Comparison of ENCODE assay signal across 17 cellular contexts in genomic region chr16:68934402-68934801, GRCh38.
DNase-seq lines count a peak whose midpoint lies in the region; ATAC-seq and TF ChIP-seq lines count a peak whose summit lies in the region.
"Had no signal": no experiment of that assay in that cellular context is flagged by ENCODE, and none has a peak within 500 bp of the region (broad histone marks: within the 10 kb centered on the region; RNA-seq: fewer than 3 reads in every experiment).

No MANE protein-coding gene starts in this region.

- no peaks in the 10 kb centered on the region for H3K4me1 ChIP-seq in breast epithelium
- H3K4me1 ChIP-seq in RWPE2 (ENCODE audit: insufficient read depth, poor library complexity, severe bottlenecking), result peaks cover 44% of the 10 kb centered on the region
- H3K4me1 ChIP-seq in esophagus squamous epithelium, result peaks cover 5 to 53% (median 8%) of the 10 kb centered on the region in 3 donors

- DNase-seq in MCF 10A (ENCODE audit: unreplicated experiment) (no peak), breast epithelium (ENCODE audit: low spot score in 2 of 2) (no peak), RWPE2 (ENCODE audit: low spot score) (no peak), esophagus squamous epithelium (lab: John Stamatoyannopoulos, UW) (no peak), osteocyte (ENCODE audit: extremely low spot score, unreplicated experiment) (peak; percentile 32), AG08395 (ENCODE audit: low spot score) (no peak), NCI-H1105 (lab: John Stamatoyannopoulos, UW) (no peak)
- DNase-seq: Caco-2; Calu3; CD4-positive, alpha-beta T cell; CD8-positive, alpha-beta T cell; GF-D8 had no signal

- no peaks in the 10 kb centered on the region for H3K9me3 Mint-ChIP-seq in MCF 10A (ENCODE audit: unreplicated experiment)
- peaks cover 3% of the 10 kb centered on the region for H3K9me3 Mint-ChIP-seq in osteocyte (ENCODE audit: unreplicated experiment)
- H3K9me3 Mint-ChIP-seq: CD4-positive, alpha-beta T cell; CD8-positive, alpha-beta T cell had no signal

- ATAC-seq in RWPE2 (ENCODE audit: low read depth), result no peak
- no peak for ATAC-seq in HG03045 (IDR thresholded peaks at IDR 0.05; ENCODE audit: unreplicated experiment)
- ATAC-seq: A549; CD8-positive, alpha-beta T cell had no signal

- H3K36me3 Mint-ChIP-seq in MCF 10A (ENCODE audit: insufficient read depth, unreplicated experiment), result peaks cover 41% of the 10 kb centered on the region
- H3K36me3 Mint-ChIP-seq in osteocyte (ENCODE audit: unreplicated experiment), result peaks cover 19% of the 10 kb centered on the region

- H3K27me3 ChIP-seq in breast epithelium (no peaks in the 10 kb centered on the region), RWPE2 (ENCODE audit: insufficient read depth, poor library complexity, severe bottlenecking) (no peaks in the 10 kb centered on the region), esophagus squamous epithelium (no peaks in the 10 kb centered on the region)
- H3K27me3 ChIP-seq: BLaER1 treated with 17β-estradiol and CSF1 and Interleukin-3, amounts not matched to agents 10 nM and 100 nM had no signal

- no TSS peak for BruUV-seq in MCF 10A (replicated peaks; lab: Mats Ljungman, UMichigan)

- intact Hi-C loops in MCF 10A (cut with micrococcal nuclease), result no loop called here
- intact Hi-C loops in breast epithelium (cut with DNase I; ENCODE audit: low total_unique reads), result no loop called here
- intact Hi-C loops in esophagus squamous epithelium (cut with DNase I), result no loop called here

- no peak for TF ChIP-seq POLR2A in breast epithelium (IDR thresholded peaks at IDR 0.05)
- no peak for TF ChIP-seq POLR2A in esophagus squamous epithelium (IDR thresholded peaks at IDR 0.05)

- H3K36me3 ChIP-seq in breast epithelium (no peaks in the 10 kb centered on the region), RWPE2 (ENCODE audit: low read depth) (peaks cover 18% of the 10 kb centered on the region), esophagus squamous epithelium (peaks cover 0 to 38% (median 0%) of the 10 kb centered on the region in 3 donors)

- H3K9me3 ChIP-seq in breast epithelium (no peaks in the 10 kb centered on the region), RWPE2 (ENCODE audit: severe bottlenecking) (no peaks in the 10 kb centered on the region), esophagus squamous epithelium (no peaks in the 10 kb centered on the region)
- H3K9me3 ChIP-seq: A549, Caco-2 had no signal

- 95 to 98% methylated on average over 3 of the region's 3 CpGs for WGBS in esophagus squamous epithelium, 2 donors

- H3K27ac Mint-ChIP-seq in MCF 10A (ENCODE audit: low read depth, unreplicated experiment), result peak overlapping the region; percentile 66
- no peak overlapping the region for H3K27ac Mint-ChIP-seq in osteocyte (ENCODE audit: unreplicated experiment)
- H3K27ac Mint-ChIP-seq: CD4-positive, alpha-beta T cell; CD8-positive, alpha-beta T cell had no signal

- peaks cover 28% of the 10 kb centered on the region for H3K4me1 Mint-ChIP-seq in MCF 10A (ENCODE audit: insufficient read depth, unreplicated experiment)
- peaks cover 13% of the 10 kb centered on the region for H3K4me1 Mint-ChIP-seq in osteocyte (ENCODE audit: unreplicated experiment)

- TF ChIP-seq CTCF in MCF 10A (IDR thresholded peaks at IDR 0.05; ENCODE audit: unreplicated experiment), result no peak
- TF ChIP-seq CTCF in breast epithelium (IDR thresholded peaks at IDR 0.05), result no peak
- TF ChIP-seq CTCF in RWPE2 (IDR thresholded peaks at IDR 0.05; ENCODE audit: poor library complexity, severe bottlenecking), result no peak
- TF ChIP-seq CTCF in esophagus squamous epithelium (IDR thresholded peaks at IDR 0.05), result no peak
- no peak for TF ChIP-seq CTCF in osteocyte (IDR thresholded peaks at IDR 0.05)

- H3K4me3 Mint-ChIP-seq in MCF 10A (ENCODE audit: unreplicated experiment) (no peak overlapping the region), osteocyte (ENCODE audit: unreplicated experiment) (no peak overlapping the region)
- H3K4me3 Mint-ChIP-seq: CD4-positive, alpha-beta T cell; CD8-positive, alpha-beta T cell had no signal

- CTCF ChIA-PET in MCF 10A (lab: Yijun Ruan, JAX), result interaction anchor here (0.5 to 1.0 kb wide), 4 partner anchors 12 to 190 kb away, joined by 3 to 4 read pairs (median 3); no protein-coding TSS in a partner anchor

- POLR2A ChIA-PET in MCF 10A (lab: Yijun Ruan, JAX), result interaction anchor here (0.6 to 3.8 kb wide), 9 partner anchors 8 to 821 kb away, joined by 3 to 46 read pairs (median 4); partner anchors contain the start of genes CHTF8, COG8 and UTP4

- no peak overlapping the region for H3K4me3 ChIP-seq in breast epithelium
- H3K4me3 ChIP-seq in RWPE2 (ENCODE audit: severe bottlenecking), result no peak overlapping the region
- no peak overlapping the region for H3K4me3 ChIP-seq in esophagus squamous epithelium
- H3K4me3 ChIP-seq: A549; BLaER1 treated with 17β-estradiol and CSF1 and Interleukin-3, amounts not matched to agents 10 nM and 100 nM had no signal

- no peaks in the 10 kb centered on the region for H3K27me3 Mint-ChIP-seq in MCF 10A (ENCODE audit: insufficient read depth, unreplicated experiment)
- H3K27me3 Mint-ChIP-seq in osteocyte (ENCODE audit: unreplicated experiment), result no peaks in the 10 kb centered on the region
- H3K27me3 Mint-ChIP-seq: CD4-positive, alpha-beta T cell had no signal

- H3K27ac ChIP-seq in breast epithelium (no peak overlapping the region), RWPE2 (ENCODE audit: poor library complexity, severe bottlenecking) (peak overlapping the region; percentile 94), esophagus squamous epithelium (peak overlapping the region in 3 of 4 donors; percentile 48 to 80 (median 79))
- H3K27ac ChIP-seq: 22Rv1; A549; BLaER1 treated with 17β-estradiol and CSF1 and Interleukin-3, amounts not matched to agents 10 nM and 100 nM; C4-2B had no signal

Comparison
In these comparisons a context has a peak if more than half of its experiments do, and no peak if none do; other contexts are left out.
1. H3K27ac ChIP-seq: peak in RWPE2 (single experiment) and esophagus squamous epithelium (3 of 4); none in breast epithelium (0 of 2).